Comparison of ENCODE assay signal across 13 cellular contexts in genomic region chr9:129858167-129858962, GRCh38.
"Had no signal": no experiment of that assay in that cellular context is flagged by ENCODE, and none has a peak within 500 bp of the region (broad histone marks: within the 10 kb centered on the region; RNA-seq: fewer than 3 reads in every experiment).

No MANE protein-coding gene starts in this region.

- H3K4me3 Mint-ChIP-seq: naive B cell; stimulated activated naive B cell treated with anti-CD40 and anti-IgM and Interleukin-4, amounts not matched to agents 10 μg/mL and 1 μg/mL and 100 μg/mL, for 72 hours had no signal

- H3K9me3 ChIP-seq: esophagus muscularis mucosa, thyroid gland had no signal

- H3K4me1 ChIP-seq: esophagus muscularis mucosa had no signal

- H3K27me3 ChIP-seq: esophagus muscularis mucosa, hepatocyte, thyroid gland had no signal

- ATAC-seq: left lobe of liver; stimulated activated naive B cell treated with anti-CD40 and anti-IgM and Interleukin-4, amounts not matched to agents 10 μg/mL and 1 μg/mL and 100 μg/mL, for 72 hours had no signal

- DNase-seq: activated CD4-positive, alpha-beta T cell treated with anti-CD3 and anti-CD28 coated beads for 1 hour; activated gamma-delta T cell; islet precursor cell; naive B cell; occipital lobe; stimulated activated naive B cell treated with anti-CD40 and anti-IgM and Interleukin-4, amounts not matched to agents 10 μg/mL and 1 μg/mL and 100 μg/mL, for 72 hours; T1000; thyroid gland had no signal

- H3K27me3 Mint-ChIP-seq: naive B cell; stimulated activated naive B cell treated with anti-CD40 and anti-IgM and Interleukin-4, amounts not matched to agents 10 μg/mL and 1 μg/mL and 100 μg/mL, for 72 hours had no signal

- H3K27ac Mint-ChIP-seq: naive B cell; stimulated activated naive B cell treated with anti-CD40 and anti-IgM and Interleukin-4, amounts not matched to agents 10 μg/mL and 1 μg/mL and 100 μg/mL, for 72 hours had no signal

- H3K9me3 Mint-ChIP-seq: naive B cell; stimulated activated naive B cell treated with anti-CD40 and anti-IgM and Interleukin-4, amounts not matched to agents 10 μg/mL and 1 μg/mL and 100 μg/mL, for 72 hours had no signal

- H3K4me3 ChIP-seq: esophagus muscularis mucosa, hepatocyte, SK-N-MC, thyroid gland had no signal

- H3K4me1 Mint-ChIP-seq: stimulated activated naive B cell treated with anti-CD40 and anti-IgM and Interleukin-4, amounts not matched to agents 10 μg/mL and 1 μg/mL and 100 μg/mL, for 72 hours had no signal

- H3K27ac ChIP-seq: esophagus muscularis mucosa, hepatocyte, SK-N-MC, thyroid gland, VCaP had no signal
